Comparison of ENCODE assay signal across 13 cellular contexts in the genomic region with DNA sequence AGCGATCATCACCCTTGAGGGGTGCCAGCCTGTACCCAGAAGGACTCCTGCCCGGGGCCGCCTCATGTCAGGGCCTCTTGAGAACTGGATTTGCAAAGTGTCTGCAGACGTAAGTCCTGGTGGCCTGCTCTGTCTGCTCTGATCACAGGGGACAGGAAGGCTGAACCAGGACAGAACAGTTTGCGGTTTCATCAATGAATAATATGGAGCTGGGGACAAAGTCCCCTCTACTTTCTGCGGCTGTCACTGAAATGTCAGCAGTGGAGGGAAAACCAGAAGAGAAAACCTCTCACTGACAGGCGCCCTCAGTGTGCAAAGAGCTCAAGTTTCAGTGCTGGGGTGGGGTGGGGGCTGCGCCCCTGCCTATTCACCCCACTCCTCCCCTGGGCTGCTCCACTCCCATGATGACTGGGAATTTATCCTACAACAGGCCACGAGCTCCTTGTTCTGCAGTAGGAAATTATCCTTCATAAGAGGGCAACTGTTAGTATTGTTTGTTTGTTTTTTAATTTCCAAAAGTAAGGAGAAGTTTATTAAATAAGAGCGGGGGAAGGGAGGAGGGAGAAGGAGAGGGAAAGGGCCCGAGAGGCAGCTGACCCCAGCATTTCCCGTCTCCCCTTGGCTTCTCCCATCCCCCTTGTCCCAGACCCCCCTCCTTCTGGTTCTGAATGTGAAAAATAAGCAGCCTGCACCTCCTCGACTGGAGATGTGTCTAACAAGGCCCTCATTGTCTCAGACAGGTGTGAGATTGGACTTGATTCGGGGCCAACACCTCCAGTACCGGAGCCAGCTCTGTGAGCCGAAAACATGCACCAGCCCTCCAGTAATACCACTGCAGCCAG.
DNase-seq lines count a peak whose midpoint lies in the region; ATAC-seq, FAIRE-seq and TF ChIP-seq lines count a peak whose summit lies in the region.
"Had no signal": no experiment of that assay in that cellular context is flagged by ENCODE, and none has a peak within 500 bp of the region (broad histone marks: within the 10 kb centered on the region; RNA-seq: fewer than 3 reads in every experiment).

No MANE protein-coding gene starts in this region.

- peaks cover 81% of the 10 kb centered on the region for H3K36me3 ChIP-seq in K562 (ENCODE audit: control insufficient read depth, insufficient read depth, low read length)
- H3K36me3 ChIP-seq in right lobe of liver: no peaks in the 10 kb centered on the region

- H4K20me1 ChIP-seq in K562 (replicated peaks; ENCODE audit: control insufficient read depth, insufficient read depth, low read length): peaks cover 7% of the 10 kb centered on the region; the same call in 1 of the 2 replicates

- no peaks in the 10 kb centered on the region for H3K9me1 ChIP-seq in K562 (ENCODE audit: control insufficient read depth, insufficient read depth, low read length)

- no peak overlapping the region for H3K4me3 ChIP-seq in AG04450 (ENCODE audit: low read depth, low read length)
- no peak overlapping the region for H3K4me3 ChIP-seq in K562
- H3K4me3 ChIP-seq in right lobe of liver: no peak overlapping the region
- H3K4me3 ChIP-seq: coronary artery, lung, SJSA1 had no signal

- intact Hi-C loops in K562 (cut with micrococcal nuclease) (no loop called here), right lobe of liver (cut with DNase I) (no loop called here)

- no TSS peak for BruUV-seq in K562 (replicated peaks; lab: Mats Ljungman, UMichigan)

- TF ChIP-seq CTCF in AG04450 (IDR thresholded peaks at IDR 0.05; ENCODE audit: low read depth, low read length) (no peak), K562 (IDR thresholded peaks at IDR 0.05 in 2 of 3, conservative IDR thresholded peaks at IDR 0.05 in 1 of 3; ENCODE audit: insufficient read depth in 2 of 3, low read depth in 1 of 3, low read length in 3 of 3) (no peak), right lobe of liver (IDR thresholded peaks at IDR 0.05) (no peak)

- 89% methylated on average over 14 of the region's 16 CpGs for WGBS in K562 (ENCODE audit: insufficient coverage, low coverage, missing lambda C conversion rate)
- WGBS in right lobe of liver (ENCODE audit: insufficient coverage, low coverage, low lambda C conversion rate, missing lambda C conversion rate): 57% methylated on average over 13 of the region's 16 CpGs

- H3K4me1 ChIP-seq in K562 (replicated peaks in 1 of 2; ENCODE audit: control insufficient read depth in 2 of 2, insufficient read depth in 2 of 2, low read length in 2 of 2) (peaks cover 0 to 3% of the 10 kb centered on the region in 2 experiments; a peak in 1 of 5 replicates), right lobe of liver (peaks cover 0 to 15% (median 0%) of the 10 kb centered on the region in 4 donors)

- DNase-seq in AG04450 (ENCODE audit: low read depth, low spot score): no peak
- DNase-seq in NCI-H1105 treated with DMSO at 0.1 percent for 48 hours (lab: John Stamatoyannopoulos, UW): peak; percentile 55
- no peak for DNase-seq in K562 (ENCODE audit: extremely low read depth in 1 of 4, low spot score in 3 of 4)
- no peak for DNase-seq in right lobe of liver
- no peak for DNase-seq in LoVo (ENCODE audit: low spot score)
- no peak for DNase-seq in GF-D8 (lab: John Stamatoyannopoulos, UW)
- no peak for DNase-seq in NCI-H187 treated with DMSO at 0.1 percent for 48 hours (lab: John Stamatoyannopoulos, UW)
- DNase-seq: activated CD8-positive, alpha-beta T cell treated with anti-CD3 and anti-CD28 coated beads, Interleukin-2, amount 10 ng/mL, durations not matched to agents 7 days and 5 days; DMS153 had no signal

- ATAC-seq in K562: no peak
- peak; percentile 70 to 91 (median 74) for ATAC-seq in right lobe of liver
- ATAC-seq in HG03432 (IDR thresholded peaks at IDR 0.05; ENCODE audit: unreplicated experiment): no peak
- ATAC-seq: activated CD8-positive, alpha-beta T cell treated with anti-CD3 and anti-CD28 coated beads, Interleukin-2, amount 10 ng/mL, durations not matched to agents 7 days and 5 days had no signal

- POLR2A ChIA-PET in AG04450 (lab: Yijun Ruan, JAX) (interaction anchor here (1.1 kb wide), 1 partner anchor 73 kb away, joined by 5 read pairs; no protein-coding TSS in a partner anchor), K562 (lab: Yijun Ruan, JAX) (interaction anchor here (0.6 to 1.0 kb wide), 4 partner anchors 8 to 398 kb away, joined by 3 to 4 read pairs (median 3); no protein-coding TSS in a partner anchor)

- H3K9ac ChIP-seq in K562 (ENCODE audit: insufficient read depth in 1 of 2, low read depth in 2 of 2, low read length in 2 of 2): no peak overlapping the region

- H3K79me2 ChIP-seq in K562 (ENCODE audit: control insufficient read depth, insufficient read depth, low read length): no peaks in the 10 kb centered on the region

- H3K27me3 ChIP-seq in AG04450 (ENCODE audit: control insufficient read depth, insufficient read depth, low read length) (no peaks in the 10 kb centered on the region), K562 (ENCODE audit: control insufficient read depth in 2 of 2, insufficient read depth in 2 of 2, low read length in 2 of 2) (no peaks in the 10 kb centered on the region), right lobe of liver (no peaks in the 10 kb centered on the region)
- H3K27me3 ChIP-seq: SJSA1 had no signal

- TF ChIP-seq POLR2A in K562 (conservative IDR thresholded peaks at IDR 0.05) (no peak), right lobe of liver (IDR thresholded peaks at IDR 0.05) (peak; percentile 69)

- no peak for TF ChIP-seq EP300 in K562 (IDR thresholded peaks at IDR 0.05; ENCODE audit: low read length)

- H2AFZ ChIP-seq in K562 (ENCODE audit: low read depth, low read length): no peak overlapping the region

- H3K4me2 ChIP-seq in K562 (ENCODE audit: insufficient read depth, low read length): no peak overlapping the region

- H3K9me3 ChIP-seq in AG04450 (ENCODE audit: control insufficient read depth, insufficient read depth, low read length) (no peaks in the 10 kb centered on the region; the same call in 1 of the 2 replicates), K562 (replicated peaks; ENCODE audit: control insufficient read depth, insufficient read depth, low read depth, low read length) (no peaks in the 10 kb centered on the region), right lobe of liver (no peaks in the 10 kb centered on the region)
- H3K9me3 ChIP-seq: SJSA1 had no signal

- FAIRE-seq in K562 (lab: Jason Lieb, UNC): no peak

- in situ Hi-C loops in K562 (cut with MboI): no loop called here

- peak overlapping the region; percentile 21 for H3K27ac ChIP-seq in AG04450 (ENCODE audit: low read depth, low read length)
- H3K27ac ChIP-seq in K562 (ENCODE audit: extremely low read depth, low read depth, low read length): no peak overlapping the region
- H3K27ac ChIP-seq in right lobe of liver: no peak overlapping the region
- H3K27ac ChIP-seq: SJSA1 had no signal

- TF ChIP-seq RAD21 in K562 (CRISPR knock-in tag; conservative IDR thresholded peaks at IDR 0.05 in 1 of 2, IDR thresholded peaks at IDR 0.05 in 1 of 2): no peak

- CTCF ChIA-PET in AG04450 (lab: Charles Lee): interaction anchor here (1.0 to 1.4 kb wide), 3 partner anchors 72 to 125 kb away, joined by 3 to 13 read pairs (median 4); no protein-coding TSS in a partner anchor
- CTCF ChIA-PET in K562 (lab: Yijun Ruan, JAX; ENCODE audit: low intra/inter-chr PET ratio): no interaction called here

TF ChIP-seq in K562, 482 proteins besides CTCF, POLR2A, EP300 and RAD21:
- TF ChIP-seq KDM4B (IDR thresholded peaks at IDR 0.05; ENCODE audit: borderline replicate concordance in 2 of 2, low read depth in 1 of 2) (no peak), L3MBTL2 (IDR thresholded peaks at IDR 0.05) (no peak), POLR2G (IDR thresholded peaks at IDR 0.05; ENCODE audit: low read depth, low read length) (0 out of 2 replicates have a peak, but pooled peaks have one; percentile 27)
- TF ChIP-seq, protein P1, sequence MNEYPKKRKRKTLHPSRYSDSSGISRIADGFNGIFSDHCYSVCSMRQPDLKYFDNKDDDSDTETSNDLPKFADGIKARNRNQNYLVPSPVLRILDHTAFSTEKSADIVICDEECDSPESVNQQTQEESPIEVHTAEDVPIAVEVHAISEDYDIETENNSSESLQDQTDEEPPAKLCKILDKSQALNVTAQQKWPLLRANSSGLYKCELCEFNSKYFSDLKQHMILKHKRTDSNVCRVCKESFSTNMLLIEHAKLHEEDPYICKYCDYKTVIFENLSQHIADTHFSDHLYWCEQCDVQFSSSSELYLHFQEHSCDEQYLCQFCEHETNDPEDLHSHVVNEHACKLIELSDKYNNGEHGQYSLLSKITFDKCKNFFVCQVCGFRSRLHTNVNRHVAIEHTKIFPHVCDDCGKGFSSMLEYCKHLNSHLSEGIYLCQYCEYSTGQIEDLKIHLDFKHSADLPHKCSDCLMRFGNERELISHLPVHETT (CRISPR knock-in tag; conservative IDR thresholded peaks at IDR 0.05 in 1 of 2, IDR thresholded peaks at IDR 0.05 in 1 of 2): no peak
- TF ChIP-seq, protein P2, sequence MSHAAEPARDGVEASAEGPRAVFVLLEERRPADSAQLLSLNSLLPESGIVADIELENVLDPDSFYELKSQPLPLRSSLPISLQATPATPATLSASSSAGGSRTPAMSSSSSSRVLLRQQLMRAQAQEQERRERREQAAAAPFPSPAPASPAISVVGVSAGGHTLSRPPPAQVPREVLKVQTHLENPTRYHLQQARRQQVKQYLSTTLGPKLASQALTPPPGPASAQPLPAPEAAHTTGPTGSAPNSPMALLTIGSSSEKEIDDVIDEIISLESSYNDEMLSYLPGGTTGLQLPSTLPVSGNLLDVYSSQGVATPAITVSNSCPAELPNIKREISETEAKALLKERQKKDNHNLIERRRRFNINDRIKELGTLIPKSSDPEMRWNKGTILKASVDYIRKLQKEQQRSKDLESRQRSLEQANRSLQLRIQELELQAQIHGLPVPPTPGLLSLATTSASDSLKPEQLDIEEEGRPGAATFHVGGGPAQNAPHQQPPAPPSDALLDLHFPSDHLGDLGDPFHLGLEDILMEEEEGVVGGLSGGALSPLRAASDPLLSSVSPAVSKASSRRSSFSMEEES (CRISPR knock-in tag; IDR thresholded peaks at IDR 0.05): no peak

Comparison
In these comparisons a context has a peak if more than half of its experiments do, and no peak if none do; other contexts are left out.
1. ATAC-seq: peak in right lobe of liver (4 of 4); none in K562 (single experiment) and HG03432 (single experiment).